Comparison of ENCODE assay signal across 9 cellular contexts in the genomic region with DNA sequence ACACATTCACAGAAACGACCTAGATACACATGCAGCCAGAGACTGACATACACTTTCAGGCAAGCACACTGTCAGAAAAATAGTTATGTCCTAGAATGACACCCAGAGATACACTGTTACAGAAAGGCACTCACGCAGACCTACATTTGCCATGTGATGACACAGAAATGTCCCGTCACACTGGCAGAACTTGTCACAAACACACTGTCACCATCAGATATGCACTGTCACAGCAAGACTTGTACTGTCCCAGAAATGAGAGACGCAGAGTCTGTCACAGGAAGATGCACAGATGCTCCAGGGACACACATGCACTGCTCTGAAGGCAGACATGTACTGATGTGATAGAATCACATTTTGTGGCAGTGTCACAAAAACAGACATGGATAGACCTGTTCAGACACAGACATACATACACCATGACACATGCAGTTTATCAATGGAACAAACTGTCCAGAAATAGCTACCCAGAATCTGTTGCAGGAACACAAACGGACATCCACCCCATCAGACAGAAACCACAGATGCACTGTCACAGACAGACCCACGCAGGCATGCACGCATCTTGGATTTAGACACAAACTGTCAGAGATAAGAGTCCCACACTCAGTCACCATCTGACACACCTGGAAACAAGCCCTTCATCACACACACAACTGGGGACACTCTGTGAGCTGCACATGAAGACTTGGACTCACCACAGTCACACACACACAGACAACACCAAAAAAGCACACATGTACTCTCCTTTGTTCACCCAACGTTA. TPM values are rescaled to one million over a fixed set of nuclear protein-coding genes. Genes with fewer than 3 reads are reported as not detected.
A peak's percentile ranks its signal among the peaks of the same experiment; 100 is the strongest.
DNase-seq lines count a peak whose midpoint lies in the region; ATAC-seq, FAIRE-seq and TF ChIP-seq lines count a peak whose summit lies in the region.
"Had no signal": no experiment of that assay in that cellular context is flagged by ENCODE, and none has a peak within 500 bp of the region (broad histone marks: within the 10 kb centered on the region; RNA-seq: fewer than 3 reads in every experiment).

No MANE protein-coding gene starts in this region.

- CTCF ChIA-PET in PC-3 (lab: Charles Lee): no interaction called here

- H3K4me3 ChIP-seq in PC-3 (ENCODE audit: low read length): peak overlapping the region; percentile 90; the same call in 1 of the 2 replicates
- peak overlapping the region; percentile 79 for H3K4me3 ChIP-seq in effector memory CD4-positive, alpha-beta T cell (ENCODE audit: insufficient read depth, low read depth, low read length, poor library complexity, severe bottlenecking)
- H3K4me3 ChIP-seq in prostate gland: no peak overlapping the region

- H3K27me3 ChIP-seq in PC-3 (ENCODE audit: low read length) (no peaks in the 10 kb centered on the region), prostate gland (replicated peaks; ENCODE audit: insufficient read depth) (no peaks in the 10 kb centered on the region)
- H3K27me3 ChIP-seq in effector memory CD4-positive, alpha-beta T cell (replicated peaks; ENCODE audit: control insufficient read depth, insufficient read depth, low read length, poor library complexity, severe bottlenecking): no peaks in the 10 kb centered on the region
- H3K27me3 ChIP-seq: SJCRH30 had no signal

- no peak overlapping the region for H2AFZ ChIP-seq in PC-3 (ENCODE audit: low read length)

- TF ChIP-seq POLR2A in GM12891 (IDR thresholded peaks at IDR 0.05; ENCODE audit: low read depth, low read length) (no peak), prostate gland (IDR thresholded peaks at IDR 0.05) (no peak)

- no peaks in the 10 kb centered on the region for H3K9me3 ChIP-seq in PC-3 (ENCODE audit: low read length)
- H3K9me3 ChIP-seq in effector memory CD4-positive, alpha-beta T cell (ENCODE audit: control insufficient read depth, low read length): no peaks in the 10 kb centered on the region
- H3K9me3 ChIP-seq in prostate gland: no peaks in the 10 kb centered on the region
- H3K9me3 ChIP-seq: SJCRH30 had no signal

- H3K36me3 ChIP-seq in PC-3 (ENCODE audit: low read depth, low read length) (peaks cover 9% of the 10 kb centered on the region; the same call in 1 of the 2 replicates), prostate gland (no peaks in the 10 kb centered on the region)
- peaks cover 30% of the 10 kb centered on the region for H3K36me3 ChIP-seq in effector memory CD4-positive, alpha-beta T cell (ENCODE audit: control insufficient read depth, insufficient read depth, low read length)
- H3K36me3 ChIP-seq: SJCRH30 had no signal

- DNase-seq in GM12891 (ENCODE audit: insufficient read length, low spot score) (no peak), PC-3 (no peak), prostate gland (ENCODE audit: low spot score) (no peak), NCI-H1436 (lab: John Stamatoyannopoulos, UW) (no peak), NCI-H748 treated with DMSO at 0.1 percent for 48 hours (lab: John Stamatoyannopoulos, UW) (no peak)
- DNase-seq in effector memory CD4-positive, alpha-beta T cell: peak in 1 of 3 donors; percentile 26
- DNase-seq: SJCRH30 had no signal

- 50% methylated on average over 8 of the region's 8 CpGs for WGBS in prostate gland

- H3K27ac ChIP-seq in PC-3 (ENCODE audit: low read length) (no peak overlapping the region), prostate gland (peak overlapping the region; percentile 71 to 84)
- peak overlapping the region; percentile 97 for H3K27ac ChIP-seq in effector memory CD4-positive, alpha-beta T cell (ENCODE audit: insufficient read depth, low read length, poor library complexity, severe bottlenecking)
- H3K27ac ChIP-seq: SJCRH30 had no signal

- no peaks in the 10 kb centered on the region for H3F3A ChIP-seq in PC-3 (ENCODE audit: low read length, unreplicated experiment)

- no peaks in the 10 kb centered on the region for H4K20me1 ChIP-seq in PC-3 (ENCODE audit: low read length)

- TF ChIP-seq CTCF in PC-3 (conservative IDR thresholded peaks at IDR 0.05; ENCODE audit: low read depth, low read length) (no peak), prostate gland (IDR thresholded peaks at IDR 0.05) (no peak)

- H3K9ac ChIP-seq in PC-3 (ENCODE audit: low read length): no peak overlapping the region

- peak; percentile 2; the same call in 1 of the 2 replicates for ATAC-seq in PC-3
- ATAC-seq in GM19467 (IDR thresholded peaks at IDR 0.05; ENCODE audit: unreplicated experiment): no peak
- no peak for ATAC-seq in HG03196 (IDR thresholded peaks at IDR 0.05; ENCODE audit: unreplicated experiment)

- POLR2A ChIA-PET in PC-3 (lab: Charles Lee; ENCODE audit: unreplicated experiment): no interaction called here

- intact Hi-C loops in PC-3 (cut with micrococcal nuclease): loop anchor here (1.0 to 5.0 kb wide), 3 partner anchors 37 to 158 kb away; a partner anchor contains a TSS
- intact Hi-C loops in prostate gland (cut with DNase I): loop anchor here (10.0 kb wide), 1 partner anchor 125 kb away; a partner anchor contains a TSS

- peaks cover 27% of the 10 kb centered on the region for H3K79me2 ChIP-seq in PC-3 (ENCODE audit: low read length)

- BruUV-seq in PC-3 (replicated peaks; lab: Mats Ljungman, UMichigan): no TSS peak

- H3K4me2 ChIP-seq in PC-3 (ENCODE audit: low read length): peak overlapping the region; percentile 98

- no peaks in the 10 kb centered on the region for H3K9me2 ChIP-seq in PC-3 (replicated peaks; ENCODE audit: low read length)

- H3K4me1 ChIP-seq in PC-3 (ENCODE audit: insufficient read depth, low read length) (peaks cover 13% of the 10 kb centered on the region), prostate gland (replicated peaks) (no peaks in the 10 kb centered on the region)
- peaks cover 46% of the 10 kb centered on the region for H3K4me1 ChIP-seq in effector memory CD4-positive, alpha-beta T cell (ENCODE audit: control insufficient read depth, insufficient read depth, low read length, poor library complexity, severe bottlenecking)

- FAIRE-seq in GM12891 (lab: Jason Lieb, UNC): peak; percentile 96

TF ChIP-seq in GM12891, 5 proteins besides CTCF, POLR2A, EP300 and RAD21:
- no peak for TF ChIP-seq TAF1 (IDR thresholded peaks at IDR 0.05; ENCODE audit: low read depth, low read length)
- TF ChIP-seq POLR2AphosphoS5 (IDR thresholded peaks at IDR 0.05; ENCODE audit: low read depth, low read length): peak; percentile 34
- no peak for TF ChIP-seq POU2F2 (IDR thresholded peaks at IDR 0.05; ENCODE audit: low read depth, low read length)
- no peak for TF ChIP-seq PAX5 (IDR thresholded peaks at IDR 0.05; ENCODE audit: insufficient read depth, low read length, severe bottlenecking)
- no peak for TF ChIP-seq SPI1 (IDR thresholded peaks at IDR 0.05; ENCODE audit: low read depth, low read length)

RNA-seq across cellular contexts. Expression of a gene that starts 1.3 kb away (rescaled TPM):
- 92.2 TPM for polyA plus RNA-seq in GM12891 (2012; ENCODE audit: low read depth, missing spikeins)
- 24.1 and 25.6 TPM in 2 replicates for total RNA-seq in PC-3 (2014; rRNA removed)
- total RNA-seq in prostate gland: 10 to 100 TPM; 12.1 to 23.5 TPM

RNA-seq across cellular contexts. Expression of a gene that starts 8.7 kb away (rescaled TPM):
- 13.9 TPM for polyA plus RNA-seq in GM12891 (2012; ENCODE audit: low read depth, missing spikeins)
- 46.6 and 46.8 TPM in 2 replicates for total RNA-seq in PC-3 (2014; rRNA removed)
- total RNA-seq in prostate gland: 10 to 100 TPM; 29.7 to 39.0 TPM

RNA-seq across cellular contexts. Expression of a gene that starts 22.4 kb away (rescaled TPM):
- 77.8 TPM for polyA plus RNA-seq in GM12891 (2012; ENCODE audit: low read depth, missing spikeins)
- total RNA-seq in PC-3 (2014; rRNA removed) (189 and 241 TPM in 2 replicates), prostate gland (10 to 100 TPM; 37.1 to 76.6 TPM)

RNA-seq across cellular contexts. Expression of a gene that starts 22.6 kb away (rescaled TPM):
- 43.6 TPM for polyA plus RNA-seq in GM12891 (2012; ENCODE audit: low read depth, missing spikeins)
- 101 and 119 TPM in 2 replicates for total RNA-seq in PC-3 (2014; rRNA removed)
- total RNA-seq in prostate gland: 10 to 100 TPM; 58.2 to 85.8 TPM

RNA-seq across cellular contexts. Expression of a gene that starts 37.3 kb away (rescaled TPM):
- polyA plus RNA-seq in GM12891 (2012; ENCODE audit: low read depth, missing spikeins): 51.3 TPM
- total RNA-seq in PC-3 (2014; rRNA removed): 41.4 and 50.9 TPM in 2 replicates
- 10 to 100 TPM; 44.1 to 84.2 TPM for total RNA-seq in prostate gland

Comparison
In these comparisons a context has a peak if more than half of its experiments do, and no peak if none do; other contexts are left out.
1. H3K4me3 ChIP-seq: peak in PC-3 (single experiment) and effector memory CD4-positive, alpha-beta T cell (single experiment); none in prostate gland (0 of 2).